Comparison of ENCODE assay signal across 1 cellular context in the genomic region with DNA sequence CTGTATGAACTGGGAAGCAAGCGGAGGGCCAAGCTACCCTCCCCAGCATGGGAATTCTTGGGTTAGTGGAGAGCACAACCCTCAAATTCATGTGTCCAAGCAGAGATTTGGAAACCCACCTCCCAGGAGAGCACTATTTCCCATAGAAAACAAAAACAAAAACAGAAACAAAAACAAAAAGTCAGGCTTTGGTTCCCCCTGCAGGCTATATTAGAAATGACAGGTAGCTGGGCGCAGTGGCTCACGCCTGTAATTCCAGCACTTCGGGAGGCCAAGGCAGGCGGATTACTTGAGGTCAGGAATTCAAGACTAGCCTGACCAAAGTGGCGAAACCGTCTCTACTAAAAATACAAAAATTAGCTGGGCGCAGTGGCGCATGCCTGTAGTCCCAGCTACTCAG.
TF ChIP-seq lines count a peak whose summit lies in the region.

No MANE protein-coding gene starts in this region.

TF ChIP-seq in HCT116, 20 proteins besides CTCF, POLR2A, EP300 and RAD21 (continued from another document):
- TF ChIP-seq, protein P1, sequence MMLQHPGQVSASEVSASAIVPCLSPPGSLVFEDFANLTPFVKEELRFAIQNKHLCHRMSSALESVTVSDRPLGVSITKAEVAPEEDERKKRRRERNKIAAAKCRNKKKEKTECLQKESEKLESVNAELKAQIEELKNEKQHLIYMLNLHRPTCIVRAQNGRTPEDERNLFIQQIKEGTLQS (IDR thresholded peaks at IDR 0.05), result no peak
- TF ChIP-seq EZH2phosphoT487 (IDR thresholded peaks at IDR 0.05; ENCODE audit: borderline replicate concordance), result no peak
- TF ChIP-seq FOSL1 (IDR thresholded peaks at IDR 0.05; ENCODE audit: low read depth), result no peak
- TF ChIP-seq, protein P2, sequence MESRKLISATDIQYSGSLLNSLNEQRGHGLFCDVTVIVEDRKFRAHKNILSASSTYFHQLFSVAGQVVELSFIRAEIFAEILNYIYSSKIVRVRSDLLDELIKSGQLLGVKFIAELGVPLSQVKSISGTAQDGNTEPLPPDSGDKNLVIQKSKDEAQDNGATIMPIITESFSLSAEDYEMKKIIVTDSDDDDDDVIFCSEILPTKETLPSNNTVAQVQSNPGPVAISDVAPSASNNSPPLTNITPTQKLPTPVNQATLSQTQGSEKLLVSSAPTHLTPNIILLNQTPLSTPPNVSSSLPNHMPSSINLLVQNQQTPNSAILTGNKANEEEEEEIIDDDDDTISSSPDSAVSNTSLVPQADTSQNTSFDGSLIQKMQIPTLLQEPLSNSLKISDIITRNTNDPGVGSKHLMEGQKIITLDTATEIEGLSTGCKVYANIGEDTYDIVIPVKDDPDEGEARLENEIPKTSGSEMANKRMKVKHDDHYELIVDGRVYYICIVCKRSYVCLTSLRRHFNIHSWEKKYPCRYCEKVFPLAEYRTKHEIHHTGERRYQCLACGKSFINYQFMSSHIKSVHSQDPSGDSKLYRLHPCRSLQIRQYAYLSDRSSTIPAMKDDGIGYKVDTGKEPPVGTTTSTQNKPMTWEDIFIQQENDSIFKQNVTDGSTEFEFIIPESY (IDR thresholded peaks at IDR 0.05; ENCODE audit: extremely low read depth, insufficient replicate concordance, low read length), result no peak
- no peak for TF ChIP-seq SRF (IDR thresholded peaks at IDR 0.05; ENCODE audit: low read depth)
- TF ChIP-seq TCF7L2 (IDR thresholded peaks at IDR 0.05; ENCODE audit: borderline replicate concordance, extremely low read depth, insufficient read depth, insufficient read length), result no peak
- TF ChIP-seq EZH2 (IDR thresholded peaks at IDR 0.05), result no peak
- TF ChIP-seq CBX3 (IDR thresholded peaks at IDR 0.05; ENCODE audit: low read depth), result no peak
- TF ChIP-seq YY1 (IDR thresholded peaks at IDR 0.05; ENCODE audit: extremely low read depth, insufficient replicate concordance, low read depth, low read length), result no peak
- TF ChIP-seq ELF1 (IDR thresholded peaks at IDR 0.05; ENCODE audit: borderline replicate concordance, low read depth), result no peak
- TF ChIP-seq CEBPB (IDR thresholded peaks at IDR 0.05; ENCODE audit: low read depth), result no peak
- TF ChIP-seq, protein P3, sequence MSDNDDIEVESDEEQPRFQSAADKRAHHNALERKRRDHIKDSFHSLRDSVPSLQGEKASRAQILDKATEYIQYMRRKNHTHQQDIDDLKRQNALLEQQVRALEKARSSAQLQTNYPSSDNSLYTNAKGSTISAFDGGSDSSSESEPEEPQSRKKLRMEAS (IDR thresholded peaks at IDR 0.05), result no peak
- no peak for TF ChIP-seq ZNF274 (IDR thresholded peaks at IDR 0.05; ENCODE audit: low read depth, low read length)
- TF ChIP-seq, protein P4, sequence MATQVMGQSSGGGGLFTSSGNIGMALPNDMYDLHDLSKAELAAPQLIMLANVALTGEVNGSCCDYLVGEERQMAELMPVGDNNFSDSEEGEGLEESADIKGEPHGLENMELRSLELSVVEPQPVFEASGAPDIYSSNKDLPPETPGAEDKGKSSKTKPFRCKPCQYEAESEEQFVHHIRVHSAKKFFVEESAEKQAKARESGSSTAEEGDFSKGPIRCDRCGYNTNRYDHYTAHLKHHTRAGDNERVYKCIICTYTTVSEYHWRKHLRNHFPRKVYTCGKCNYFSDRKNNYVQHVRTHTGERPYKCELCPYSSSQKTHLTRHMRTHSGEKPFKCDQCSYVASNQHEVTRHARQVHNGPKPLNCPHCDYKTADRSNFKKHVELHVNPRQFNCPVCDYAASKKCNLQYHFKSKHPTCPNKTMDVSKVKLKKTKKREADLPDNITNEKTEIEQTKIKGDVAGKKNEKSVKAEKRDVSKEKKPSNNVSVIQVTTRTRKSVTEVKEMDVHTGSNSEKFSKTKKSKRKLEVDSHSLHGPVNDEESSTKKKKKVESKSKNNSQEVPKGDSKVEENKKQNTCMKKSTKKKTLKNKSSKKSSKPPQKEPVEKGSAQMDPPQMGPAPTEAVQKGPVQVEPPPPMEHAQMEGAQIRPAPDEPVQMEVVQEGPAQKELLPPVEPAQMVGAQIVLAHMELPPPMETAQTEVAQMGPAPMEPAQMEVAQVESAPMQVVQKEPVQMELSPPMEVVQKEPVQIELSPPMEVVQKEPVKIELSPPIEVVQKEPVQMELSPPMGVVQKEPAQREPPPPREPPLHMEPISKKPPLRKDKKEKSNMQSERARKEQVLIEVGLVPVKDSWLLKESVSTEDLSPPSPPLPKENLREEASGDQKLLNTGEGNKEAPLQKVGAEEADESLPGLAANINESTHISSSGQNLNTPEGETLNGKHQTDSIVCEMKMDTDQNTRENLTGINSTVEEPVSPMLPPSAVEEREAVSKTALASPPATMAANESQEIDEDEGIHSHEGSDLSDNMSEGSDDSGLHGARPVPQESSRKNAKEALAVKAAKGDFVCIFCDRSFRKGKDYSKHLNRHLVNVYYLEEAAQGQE (IDR thresholded peaks at IDR 0.05; ENCODE audit: low read depth), result no peak
- TF ChIP-seq SIN3A (IDR thresholded peaks at IDR 0.05; ENCODE audit: low read depth), result no peak
